In the genomic region with DNA sequence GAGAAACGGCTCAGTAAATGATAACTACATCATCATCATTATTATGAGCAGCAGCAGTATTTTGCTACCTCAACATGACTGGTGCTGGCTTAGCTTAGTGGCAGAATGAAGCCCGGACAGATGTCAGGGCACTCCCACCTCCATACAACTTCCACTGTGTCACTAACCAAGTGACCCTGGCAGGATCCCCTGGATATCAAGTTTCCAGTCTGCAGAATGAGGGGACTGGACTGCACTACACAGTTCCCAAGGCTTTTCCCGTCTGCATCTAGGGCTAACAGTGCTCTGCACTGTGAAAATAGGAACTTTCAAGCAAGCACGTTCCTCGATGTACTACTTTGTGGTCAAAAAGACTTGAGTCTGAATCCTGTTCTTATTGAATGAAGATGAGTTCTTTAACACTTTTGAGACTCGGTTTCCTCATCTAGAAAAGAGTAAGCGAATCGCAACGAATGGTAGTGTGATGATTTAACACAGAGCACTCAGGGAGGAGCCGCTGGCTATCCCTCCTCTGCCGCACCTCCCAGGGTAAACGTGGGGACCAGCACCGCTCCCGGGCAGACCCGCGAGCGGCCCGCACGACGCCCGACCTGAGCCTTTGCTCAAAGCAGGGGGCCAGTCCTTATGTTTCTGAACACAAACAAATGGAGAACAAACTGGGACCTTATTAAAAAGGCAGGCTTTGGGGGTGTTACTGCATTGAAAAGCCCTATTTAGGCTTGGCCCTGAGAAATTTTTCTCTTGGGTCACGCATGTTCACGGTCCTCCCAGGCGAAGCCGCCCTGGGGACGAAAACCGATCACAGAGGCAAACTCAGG, we compare ENCODE assay signal across 1 cellular context.
TF ChIP-seq lines count a peak whose summit lies in the region.

No MANE protein-coding gene starts in this region.

TF ChIP-seq in SK-N-SH, 30 proteins besides CTCF, POLR2A, EP300 and RAD21 (continued from another document):
- TF ChIP-seq, protein P1, sequence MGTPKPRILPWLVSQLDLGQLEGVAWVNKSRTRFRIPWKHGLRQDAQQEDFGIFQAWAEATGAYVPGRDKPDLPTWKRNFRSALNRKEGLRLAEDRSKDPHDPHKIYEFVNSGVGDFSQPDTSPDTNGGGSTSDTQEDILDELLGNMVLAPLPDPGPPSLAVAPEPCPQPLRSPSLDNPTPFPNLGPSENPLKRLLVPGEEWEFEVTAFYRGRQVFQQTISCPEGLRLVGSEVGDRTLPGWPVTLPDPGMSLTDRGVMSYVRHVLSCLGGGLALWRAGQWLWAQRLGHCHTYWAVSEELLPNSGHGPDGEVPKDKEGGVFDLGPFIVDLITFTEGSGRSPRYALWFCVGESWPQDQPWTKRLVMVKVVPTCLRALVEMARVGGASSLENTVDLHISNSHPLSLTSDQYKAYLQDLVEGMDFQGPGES (IDR thresholded peaks at IDR 0.05; ENCODE audit: low read depth, low read length): no peak
